ENCODE assay signal across 32 cellular contexts in genomic region chr6:67563671-67564070, GRCh38.
"Had no signal": no experiment of that assay in that cellular context is flagged by ENCODE, and none has a peak within 500 bp of the region (broad histone marks: within the 10 kb centered on the region; RNA-seq: fewer than 3 reads in every experiment).

No MANE protein-coding gene starts in this region.

- H3K27ac ChIP-seq: adrenal gland, ascending aorta, body of pancreas, brain microvascular endothelial cell, breast epithelium, cardiac muscle cell had no signal

- H3K4me1 ChIP-seq: adrenal gland, ascending aorta, body of pancreas, breast epithelium had no signal

- H3K4me3 ChIP-seq: adrenal gland, ascending aorta, body of pancreas, breast epithelium, cardiac muscle cell had no signal

- H3K36me3 ChIP-seq: adrenal gland, ascending aorta, brain microvascular endothelial cell, breast epithelium, cardiac muscle cell had no signal

- ATAC-seq: activated naive CD4-positive, alpha-beta T cell treated with anti-CD3 and anti-CD28 coated beads, Interleukin-2, amount 50 U/mL, for 72 hours; activated naive CD8-positive, alpha-beta T cell treated with anti-CD3 and anti-CD28 coated beads, Interleukin-2, amount 50 U/mL, for 24 hours; activated T-cell treated with anti-CD3 and anti-CD28 coated beads, Interleukin-2, amount 50 U/mL, for 4 hours; activated T-cell treated with anti-CD3 and anti-CD28 coated beads, Interleukin-2, amount 50 U/mL, for 72 hours; activated T-helper 17 cell treated with anti-CD3 and anti-CD28 coated beads, Interleukin-2, amount 50 U/mL, for 72 hours; body of pancreas had no signal

- H3K9me3 ChIP-seq: adrenal gland, ascending aorta, body of pancreas, breast epithelium had no signal

- FAIRE-seq: astrocyte, bronchial epithelial cell had no signal

- H3K27me3 ChIP-seq: adrenal gland, ascending aorta, body of pancreas, brain microvascular endothelial cell, breast epithelium, cardiac muscle cell had no signal

- DNase-seq: activated effector memory CD4-positive, alpha-beta T cell treated with anti-CD3 and anti-CD28 coated beads, Interleukin-2, amount 50 U/mL, for 16 hours; activated effector memory CD4-positive, alpha-beta T cell treated with Interleukin-2 at 50 U/mL for 16 hours; activated gamma-delta T cell; activated gamma-delta T cell treated with Interleukin-2 at 50 U/mL for 16 hours; activated naive CD4-positive, alpha-beta T cell; activated naive CD4-positive, alpha-beta T cell treated with anti-CD3 and anti-CD28 coated beads for 36 hours; activated naive CD4-positive, alpha-beta T cell treated with anti-CD3 and anti-CD28 coated beads, Interleukin-2, amount 10 ng/mL, durations not matched to agents 7 days and 5 days; activated naive CD4-positive, alpha-beta T cell treated with anti-CD3 and anti-CD28 coated beads, Interleukin-2, amount 50 U/mL, for 16 hours; activated naive CD4-positive, alpha-beta T cell treated with Interleukin-2 at 50 U/mL for 16 hours; activated naive CD8-positive, alpha-beta T cell treated with anti-CD3 and anti-CD28 coated beads for 36 hours; activated naive CD8-positive, alpha-beta T cell treated with anti-CD3 and anti-CD28 coated beads, Interleukin-2, amount 10 ng/mL, durations not matched to agents 7 days and 5 days; activated naive CD8-positive, alpha-beta T cell treated with anti-CD3 and anti-CD28 coated beads, Interleukin-2, amount 50 U/mL, for 24 hours; activated T-cell treated with anti-CD3 and anti-CD28 coated beads, Interleukin-2, amount 50 U/mL, for 4 hours; activated T-cell treated with anti-CD3 and anti-CD28 coated beads, Interleukin-2, amount 50 U/mL, for 48 hours; activated T-cell treated with anti-CD3 and anti-CD28 coated beads, Interleukin-2, amount 50 U/mL, for 72 hours; adrenal gland; amniotic stem cell; amygdala; anterior cingulate cortex; aorta; body of pancreas; brain microvascular endothelial cell; caudate nucleus; central memory CD4-positive, alpha-beta T cell; cerebellar nuclear complex had no signal
